In the genomic region with DNA sequence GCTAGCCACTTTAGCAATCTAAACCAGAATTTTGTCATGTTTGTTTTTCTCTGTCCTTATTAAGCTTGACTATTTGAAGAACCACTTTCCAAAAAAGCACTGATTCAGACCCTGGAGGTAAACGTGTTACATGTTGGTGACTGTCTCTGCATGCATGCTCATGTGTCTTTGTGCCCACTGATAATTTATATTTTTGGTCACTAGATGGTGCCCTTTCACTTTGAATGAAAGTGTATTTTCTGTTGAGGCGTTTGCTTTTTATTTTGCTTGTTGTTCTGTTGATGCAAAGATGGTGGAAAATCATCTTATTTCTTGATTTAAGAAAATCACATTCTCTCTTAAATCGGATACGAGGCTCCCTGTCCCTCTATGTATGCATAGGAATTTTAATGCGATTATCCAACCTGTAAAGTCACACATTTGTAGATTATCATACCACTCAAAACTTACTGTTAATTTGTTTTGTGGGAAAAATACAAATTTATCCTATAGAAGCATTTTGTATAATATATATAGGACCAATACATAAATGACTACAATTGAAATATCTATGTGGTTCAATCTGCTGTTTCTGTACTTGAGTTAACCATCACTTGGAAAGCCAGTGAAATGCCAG, we compare ENCODE assay signal across 8 cellular contexts.
DNase-seq lines count a peak whose midpoint lies in the region; ATAC-seq and TF ChIP-seq lines count a peak whose summit lies in the region.

No MANE protein-coding gene starts in this region.

- TF ChIP-seq POLR2A in spleen (IDR thresholded peaks at IDR 0.05), result no peak

- WGBS in spleen, 5 donors, result 25 to 35% (median 30%) methylated on average over 5 of the region's 5 CpGs

- peaks cover 0 to 4% (median 0%) of the 10 kb centered on the region in 6 donors for H3K4me1 ChIP-seq in spleen

- H3K27ac ChIP-seq in VCaP (peak overlapping the region; percentile 14; the same call in 1 of the 2 replicates), spleen (no peak overlapping the region)

- H3K9me3 ChIP-seq in spleen, result no peaks in the 10 kb centered on the region

- TF ChIP-seq CTCF in BJ (IDR thresholded peaks at IDR 0.05; ENCODE audit: insufficient read depth, low read depth, low read length), result peak; percentile 53
- TF ChIP-seq CTCF in LNCaP clone FGC (IDR thresholded peaks at IDR 0.05; ENCODE audit: control insufficient read depth, extremely low read depth, insufficient read depth), result peak; percentile 65
- TF ChIP-seq CTCF in VCaP (conservative IDR thresholded peaks at IDR 0.05), result peak; percentile 78
- peak in 10 of 11 experiments; percentile 17 to 58 (median 40) for TF ChIP-seq CTCF in spleen (IDR thresholded peaks at IDR 0.05 in 8 of 11, conservative IDR thresholded peaks at IDR 0.05 in 3 of 11)

- peak; percentile 52 for ATAC-seq in GM18520 (IDR thresholded peaks at IDR 0.05; ENCODE audit: unreplicated experiment)
- peak; percentile 44 for ATAC-seq in left ventricle myocardium superior

- DNase-seq in BJ (ENCODE audit: low read depth), result no peak
- peak; percentile 21 for DNase-seq in LNCaP clone FGC (ENCODE audit: low read depth)
- no peak for DNase-seq in left ventricle myocardium superior
- no peak for DNase-seq in spleen
- DNase-seq in stimulated activated CD4-positive, alpha-beta T cell treated with anti-CD3 and anti-CD28 coated beads, Interleukin-4, amount 100 ng/mL, for 1 hour, result no peak
- DNase-seq in stimulated activated CD4-positive, alpha-beta T cell treated with anti-CD3 and anti-CD28 coated beads, Interleukin-2, amount 100 ng/mL, for 48 hours, result no peak

- H3K27me3 ChIP-seq in BJ (ENCODE audit: control insufficient read depth, insufficient read depth, low read length), result no peaks in the 10 kb centered on the region
- no peaks in the 10 kb centered on the region for H3K27me3 ChIP-seq in spleen (replicated peaks in 1 of 7)

- H3K4me3 ChIP-seq in BJ (ENCODE audit: low read depth, low read length), result no peak overlapping the region
- H3K4me3 ChIP-seq in LNCaP clone FGC (ENCODE audit: low read depth, low read length), result no peak overlapping the region
- no peak overlapping the region for H3K4me3 ChIP-seq in spleen

- intact Hi-C loops in left ventricle myocardium superior (cut with micrococcal nuclease) (loop anchor here (5.0 kb wide), 1 partner anchor 840 kb away; no protein-coding TSS in a partner anchor), spleen (cut with DNase I; ENCODE audit: low total_unique reads) (no loop called here)

- POLR2A ChIA-PET in BJ (lab: Charles Lee), result no interaction called here

- H3K36me3 ChIP-seq in BJ (ENCODE audit: control insufficient read depth, insufficient read depth, low read length) (no peaks in the 10 kb centered on the region), spleen (no peaks in the 10 kb centered on the region)

- CTCF ChIA-PET in BJ (lab: Yijun Ruan, JAX), result interaction anchor here (0.6 to 3.0 kb wide), 10 partner anchors 9 to 396 kb away, joined by 3 to 8 read pairs (median 4); no protein-coding TSS in a partner anchor
